ENCODE assay signal across 1 cellular context in the genomic region with DNA sequence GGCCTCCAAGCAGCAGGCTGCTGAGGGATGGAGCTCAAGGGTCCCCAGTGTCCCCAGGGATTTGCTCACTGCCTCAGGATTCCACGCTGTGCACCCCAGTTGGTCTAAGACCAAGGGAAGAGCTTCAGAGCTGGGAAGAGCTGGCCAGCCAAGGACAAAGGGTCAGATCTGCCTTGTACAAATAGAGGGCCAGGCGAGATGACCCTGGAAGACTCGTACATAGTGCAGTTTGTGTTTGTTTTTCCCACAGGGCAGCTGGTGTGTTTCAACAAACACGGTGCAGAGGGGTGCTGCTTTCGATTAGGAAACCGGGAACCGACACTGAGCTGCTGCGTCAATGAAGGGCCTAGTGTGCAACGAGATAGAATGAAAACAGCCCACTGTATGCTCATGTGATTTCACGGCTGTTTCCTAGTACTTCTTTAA.
TF ChIP-seq lines count a peak whose summit lies in the region.

No MANE protein-coding gene starts in this region.

TF ChIP-seq in HepG2, 621 proteins besides CTCF, POLR2A, EP300 and RAD21 (continued from another document):
- TF ChIP-seq ZNF574 (CRISPR knock-in tag; IDR thresholded peaks at IDR 0.05) (peak; percentile 81), ONECUT2 (CRISPR knock-in tag; IDR thresholded peaks at IDR 0.05) (peak; percentile 61; the same call in 1 of the 2 replicates), MEF2D (CRISPR knock-in tag; IDR thresholded peaks at IDR 0.05) (peak; percentile 83), TARDBP (CRISPR knock-in tag; IDR thresholded peaks at IDR 0.05) (peak; percentile 97), PBX3 (CRISPR knock-in tag; IDR thresholded peaks at IDR 0.05; ENCODE audit: borderline replicate concordance) (no peak), KLF12 (CRISPR knock-in tag; IDR thresholded peaks at IDR 0.05; ENCODE audit: borderline replicate concordance) (no peak), ZNF296 (CRISPR knock-in tag; conservative IDR thresholded peaks at IDR 0.05) (no peak), ZKSCAN8 (CRISPR knock-in tag; IDR thresholded peaks at IDR 0.05; ENCODE audit: borderline replicate concordance) (peak; percentile 92; the same call in 1 of the 2 replicates), ZNF598 (CRISPR knock-in tag; IDR thresholded peaks at IDR 0.05; ENCODE audit: borderline replicate concordance) (peak; percentile 29; the same call in 1 of the 2 replicates), ZBTB38 (CRISPR knock-in tag; IDR thresholded peaks at IDR 0.05) (peak; percentile 84; the same call in 1 of the 2 replicates), YEATS4 (CRISPR knock-in tag; IDR thresholded peaks at IDR 0.05; ENCODE audit: borderline replicate concordance) (peak; percentile 68; the same call in 1 of the 2 replicates), NR2F6 (IDR thresholded peaks at IDR 0.05) (peak; percentile 92), NR2F6 (CRISPR knock-in tag; IDR thresholded peaks at IDR 0.05) (peak; percentile 96), SOX13 (IDR thresholded peaks at IDR 0.05) (0 out of 2 replicates have a peak, but pooled peaks have one; percentile 44), SOX13 (CRISPR knock-in tag; conservative IDR thresholded peaks at IDR 0.05 in 1 of 2, IDR thresholded peaks at IDR 0.05 in 1 of 2) (peak in 1 of 2 experiments; percentile 90; a peak in 2 of 4 replicates), ZNF850 (CRISPR knock-in tag; conservative IDR thresholded peaks at IDR 0.05) (no peak), CEBPG (CRISPR knock-in tag; IDR thresholded peaks at IDR 0.05) (peak; percentile 87), STAG1 (CRISPR knock-in tag; IDR thresholded peaks at IDR 0.05) (peak; percentile 17; the same call in 1 of the 2 replicates), ETV6 (CRISPR knock-in tag; conservative IDR thresholded peaks at IDR 0.05) (no peak), MAZ (IDR thresholded peaks at IDR 0.05; ENCODE audit: borderline replicate concordance, low read depth, low read length) (peak; percentile 54; the same call in 1 of the 2 replicates), MAZ (CRISPR knock-in tag; IDR thresholded peaks at IDR 0.05; ENCODE audit: low read depth) (peak; percentile 64), ZNF431 (CRISPR knock-in tag; IDR thresholded peaks at IDR 0.05; ENCODE audit: borderline replicate concordance, low read depth) (0 out of 2 replicates have a peak, but pooled peaks have one; percentile 63), ZBTB42 (CRISPR knock-in tag; IDR thresholded peaks at IDR 0.05) (peak; percentile 36; the same call in 1 of the 2 replicates), ZNF280B (CRISPR knock-in tag; IDR thresholded peaks at IDR 0.05; ENCODE audit: borderline replicate concordance) (no peak), ZFAT (CRISPR knock-in tag; conservative IDR thresholded peaks at IDR 0.05) (no peak), ZC3H13 (CRISPR knock-in tag; IDR thresholded peaks at IDR 0.05) (0 out of 2 replicates have a peak, but pooled peaks have one; percentile 20), JUN (CRISPR knock-in tag; IDR thresholded peaks at IDR 0.05) (peak; percentile 15; the same call in 1 of the 2 replicates), ZNF451 (CRISPR knock-in tag; IDR thresholded peaks at IDR 0.05) (peak; percentile 59; the same call in 1 of the 2 replicates), SP4 (CRISPR knock-in tag; IDR thresholded peaks at IDR 0.05) (peak; percentile 52; the same call in 1 of the 2 replicates), CENPX (CRISPR knock-in tag; IDR thresholded peaks at IDR 0.05) (no peak), WIZ (CRISPR knock-in tag; IDR thresholded peaks at IDR 0.05) (peak; percentile 77; the same call in 1 of the 2 replicates), ZNF703 (CRISPR knock-in tag; IDR thresholded peaks at IDR 0.05; ENCODE audit: borderline replicate concordance) (0 out of 2 replicates have a peak, but pooled peaks have one; percentile 59), PPARG (CRISPR knock-in tag; conservative IDR thresholded peaks at IDR 0.05) (peak; percentile 88; the same call in 1 of the 2 replicates), ESRRA (CRISPR knock-in tag; IDR thresholded peaks at IDR 0.05; ENCODE audit: low read depth) (peak; percentile 100), SMC3 (IDR thresholded peaks at IDR 0.05; ENCODE audit: low read length) (peak; percentile 38; the same call in 1 of the 2 replicates), DMAP1 (CRISPR knock-in tag; IDR thresholded peaks at IDR 0.05) (peak; percentile 66; the same call in 1 of the 2 replicates)
- TF ChIP-seq, protein P1, sequence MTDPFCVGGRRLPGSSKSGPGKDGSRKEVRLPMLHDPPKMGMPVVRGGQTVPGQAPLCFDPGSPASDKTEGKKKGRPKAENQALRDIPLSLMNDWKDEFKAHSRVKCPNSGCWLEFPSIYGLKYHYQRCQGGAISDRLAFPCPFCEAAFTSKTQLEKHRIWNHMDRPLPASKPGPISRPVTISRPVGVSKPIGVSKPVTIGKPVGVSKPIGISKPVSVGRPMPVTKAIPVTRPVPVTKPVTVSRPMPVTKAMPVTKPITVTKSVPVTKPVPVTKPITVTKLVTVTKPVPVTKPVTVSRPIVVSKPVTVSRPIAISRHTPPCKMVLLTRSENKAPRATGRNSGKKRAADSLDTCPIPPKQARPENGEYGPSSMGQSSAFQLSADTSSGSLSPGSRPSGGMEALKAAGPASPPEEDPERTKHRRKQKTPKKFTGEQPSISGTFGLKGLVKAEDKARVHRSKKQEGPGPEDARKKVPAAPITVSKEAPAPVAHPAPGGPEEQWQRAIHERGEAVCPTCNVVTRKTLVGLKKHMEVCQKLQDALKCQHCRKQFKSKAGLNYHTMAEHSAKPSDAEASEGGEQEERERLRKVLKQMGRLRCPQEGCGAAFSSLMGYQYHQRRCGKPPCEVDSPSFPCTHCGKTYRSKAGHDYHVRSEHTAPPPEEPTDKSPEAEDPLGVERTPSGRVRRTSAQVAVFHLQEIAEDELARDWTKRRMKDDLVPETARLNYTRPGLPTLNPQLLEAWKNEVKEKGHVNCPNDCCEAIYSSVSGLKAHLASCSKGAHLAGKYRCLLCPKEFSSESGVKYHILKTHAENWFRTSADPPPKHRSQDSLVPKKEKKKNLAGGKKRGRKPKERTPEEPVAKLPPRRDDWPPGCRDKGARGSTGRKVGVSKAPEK (CRISPR knock-in tag; IDR thresholded peaks at IDR 0.05; ENCODE audit: borderline replicate concordance): peak; percentile 65; the same call in 1 of the 2 replicates
- TF ChIP-seq, protein P2, sequence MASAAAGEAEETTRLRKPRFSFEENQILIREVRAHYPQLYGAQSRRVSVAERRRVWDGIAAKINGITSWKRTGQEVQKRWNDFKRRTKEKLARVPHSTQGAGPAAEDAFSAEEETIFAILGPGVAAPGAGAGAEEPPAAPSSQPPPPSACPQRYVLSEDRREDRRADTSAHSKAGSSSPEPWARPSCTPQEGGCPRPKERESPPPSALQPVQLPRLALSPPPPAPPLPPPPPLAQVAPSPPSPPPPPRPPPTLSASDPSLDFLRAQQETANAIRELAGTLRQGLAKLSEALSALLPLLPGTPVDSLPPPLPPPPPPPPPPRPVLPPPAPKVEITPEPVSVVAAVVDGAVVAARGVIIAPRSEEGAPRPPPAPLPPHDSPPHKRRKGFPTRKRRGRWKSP (CRISPR knock-in tag; IDR thresholded peaks at IDR 0.05): peak; percentile 44; the same call in 1 of the 2 replicates
- TF ChIP-seq, protein P3, sequence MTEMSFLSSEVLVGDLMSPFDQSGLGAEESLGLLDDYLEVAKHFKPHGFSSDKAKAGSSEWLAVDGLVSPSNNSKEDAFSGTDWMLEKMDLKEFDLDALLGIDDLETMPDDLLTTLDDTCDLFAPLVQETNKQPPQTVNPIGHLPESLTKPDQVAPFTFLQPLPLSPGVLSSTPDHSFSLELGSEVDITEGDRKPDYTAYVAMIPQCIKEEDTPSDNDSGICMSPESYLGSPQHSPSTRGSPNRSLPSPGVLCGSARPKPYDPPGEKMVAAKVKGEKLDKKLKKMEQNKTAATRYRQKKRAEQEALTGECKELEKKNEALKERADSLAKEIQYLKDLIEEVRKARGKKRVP (CRISPR knock-in tag; IDR thresholded peaks at IDR 0.05): peak in 1 of 2 experiments; percentile 76; a peak in 2 of 4 replicates
- TF ChIP-seq, protein P4, sequence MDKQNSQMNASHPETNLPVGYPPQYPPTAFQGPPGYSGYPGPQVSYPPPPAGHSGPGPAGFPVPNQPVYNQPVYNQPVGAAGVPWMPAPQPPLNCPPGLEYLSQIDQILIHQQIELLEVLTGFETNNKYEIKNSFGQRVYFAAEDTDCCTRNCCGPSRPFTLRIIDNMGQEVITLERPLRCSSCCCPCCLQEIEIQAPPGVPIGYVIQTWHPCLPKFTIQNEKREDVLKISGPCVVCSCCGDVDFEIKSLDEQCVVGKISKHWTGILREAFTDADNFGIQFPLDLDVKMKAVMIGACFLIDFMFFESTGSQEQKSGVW (CRISPR knock-in tag; IDR thresholded peaks at IDR 0.05; ENCODE audit: borderline replicate concordance): no peak
